8 cellular contexts compared by ENCODE assay signal in genomic region chr1:161037661-161038522, GRCh38. TPM values are rescaled to one million over a fixed set of nuclear protein-coding genes. Genes with fewer than 3 reads are reported as not detected.
DNase-seq lines count a peak whose midpoint lies in the region; ATAC-seq, FAIRE-seq and TF ChIP-seq lines count a peak whose summit lies in the region.

No MANE protein-coding gene starts in this region.

- H2BK120ac ChIP-seq in H9 (ENCODE audit: low read depth, low read length, poor library complexity, severe bottlenecking) = no peak overlapping the region

- FAIRE-seq in GM19239 (lab: Jason Lieb, UNC) = no peak

- H3K4me3 ChIP-seq in right cardiac atrium (ENCODE audit: low read length) (peak overlapping the region; percentile 68), skeletal muscle tissue (ENCODE audit: low read length in 3 of 3) (peak overlapping the region; percentile 65 to 83 (median 73))

- H3K36me3 Mint-ChIP-seq in H9 (ENCODE audit: insufficient read depth in 1 of 3, low read depth in 3 of 3) = peaks cover 30 to 48% (median 37%) of the 10 kb centered on the region in 3 experiments; a peak in 6 of 7 replicates
- H3K36me3 Mint-ChIP-seq in WTC11 = peaks cover 34% of the 10 kb centered on the region

- no peak overlapping the region for H2BK12ac ChIP-seq in H9 (ENCODE audit: insufficient read length, low read depth, low read length)

- H3K27me3 Mint-ChIP-seq in H9 (ENCODE audit: low read depth) (no peaks in the 10 kb centered on the region; the same call in 1 of the 2 replicates), WTC11 (ENCODE audit: low read depth) (no peaks in the 10 kb centered on the region)

- no peak overlapping the region for H2BK5ac ChIP-seq in H9 (ENCODE audit: insufficient read length, low read length)

- H3K14ac ChIP-seq in H9 (ENCODE audit: insufficient read depth, low read length) = peak overlapping the region; percentile 6; the same call in 1 of the 2 replicates

- H4K5ac ChIP-seq in H9 (ENCODE audit: insufficient read length, low read depth, low read length) = no peak overlapping the region

- H3K4me3 Mint-ChIP-seq in H9 (peak overlapping the region; percentile 88 to 91), WTC11 (peak overlapping the region; percentile 86)

- CTCF ChIA-PET in WTC11 (lab: Charles Lee) = interaction anchor here (0.6 to 5.9 kb wide), 15 partner anchors 10 to 270 kb away, joined by 3 to 47 read pairs (median 5); partner anchors contain the start of genes F11R, KLHDC9 and NECTIN4

- no peaks in the 10 kb centered on the region for H3K27me3 ChIP-seq in H9 (ENCODE audit: insufficient read depth, low read length)
- no peaks in the 10 kb centered on the region for H3K27me3 ChIP-seq in right cardiac atrium (ENCODE audit: control insufficient read depth, insufficient read depth)
- no peaks in the 10 kb centered on the region for H3K27me3 ChIP-seq in skeletal muscle tissue (ENCODE audit: control insufficient read depth in 3 of 3, insufficient read depth in 3 of 3, low read length in 3 of 3)

- H3K36me3 ChIP-seq in skeletal muscle tissue (ENCODE audit: control insufficient read depth in 3 of 3, insufficient read depth in 3 of 3, low read length in 3 of 3) = peaks cover 35 to 36% (median 35%) of the 10 kb centered on the region in 3 donors

- POLR2A ChIA-PET in WTC11 (lab: Charles Lee) = interaction anchor here (0.7 to 2.2 kb wide), 5 partner anchors 17 to 95 kb away, joined by 3 to 20 read pairs (median 5); partner anchors contain the start of genes DEDD and F11R

- TF ChIP-seq CTCF in H9 (conservative IDR thresholded peaks at IDR 0.05) (no peak), WTC11 (IDR thresholded peaks at IDR 0.05) (no peak)

- WGBS in H9 (ENCODE audit: extremely low coverage, insufficient read length, low lambda C conversion rate) = no CpG with 5 or more reads among the region's 21 CpGs
- WGBS in right cardiac atrium = 58% methylated on average over 21 of the region's 21 CpGs

- no peaks in the 10 kb centered on the region for H4K20me1 ChIP-seq in H9 (ENCODE audit: control insufficient read depth, insufficient read depth, insufficient read length)

- no peak overlapping the region for H2BK15ac ChIP-seq in H9 (ENCODE audit: low read depth, low read length)

- H3K9me3 ChIP-seq in H9 (ENCODE audit: control insufficient read depth, low read depth, low read length) = no peaks in the 10 kb centered on the region
- no peaks in the 10 kb centered on the region for H3K9me3 ChIP-seq in right cardiac atrium (ENCODE audit: control insufficient read depth, low read length)
- H3K9me3 ChIP-seq in skeletal muscle tissue (ENCODE audit: control insufficient read depth in 3 of 3, low read length in 3 of 3) = no peaks in the 10 kb centered on the region

- peak; percentile 15 for ATAC-seq in WTC11
- peak; percentile 8 to 11 for ATAC-seq in right cardiac atrium

- intact Hi-C loops in right cardiac atrium (cut with DNase I) = no loop called here

- peak overlapping the region; percentile 54 for H3K4me2 ChIP-seq in H9 (ENCODE audit: insufficient read depth, insufficient read length, low read length)

- H3K27ac Mint-ChIP-seq in H9 = peak overlapping the region; percentile 47 to 94 (median 67); a peak in 4 of 7 replicates
- H3K27ac Mint-ChIP-seq in WTC11 = peak overlapping the region; percentile 24; the same call in 1 of the 2 replicates

- H3K79me2 ChIP-seq in H9 (ENCODE audit: insufficient read depth, low read length) = no peaks in the 10 kb centered on the region; the same call in 1 of the 2 replicates

- H3K9me3 Mint-ChIP-seq in H9 (no peaks in the 10 kb centered on the region; a peak in 1 of 5 replicates), WTC11 (no peaks in the 10 kb centered on the region)

- H3K23me2 ChIP-seq in H9 (ENCODE audit: insufficient read length, low read depth, low read length, poor library complexity, severe bottlenecking) = peaks cover 7% of the 10 kb centered on the region

- H3K4me1 Mint-ChIP-seq in H9 (peaks cover 19 to 36% of the 10 kb centered on the region in 2 experiments), WTC11 (peaks cover 37% of the 10 kb centered on the region)

- no peak overlapping the region for H3K23ac ChIP-seq in H9 (ENCODE audit: insufficient read length, low read depth, low read length)

- peak; percentile 32 for DNase-seq in H9
- DNase-seq in WTC11 (ENCODE audit: low spot score) = peak; percentile 39
- DNase-seq in right cardiac atrium = peak in 1 of 3 donors; percentile 54
- DNase-seq in GM19239 (ENCODE audit: insufficient read length, low spot score) = no peak
- DNase-seq in Ammon's horn (ENCODE audit: low spot score) = no peak
- no peak for DNase-seq in KG1 (lab: John Stamatoyannopoulos, UW)
- no peak for DNase-seq in NCI-H1694 treated with DMSO at 0.1 percent for 48 hours (lab: John Stamatoyannopoulos, UW)

- no peak overlapping the region for H3K18ac ChIP-seq in H9 (ENCODE audit: insufficient read length, low read depth, low read length)

- no peak overlapping the region for H2BK20ac ChIP-seq in H9 (ENCODE audit: low read depth, low read length, poor library complexity, severe bottlenecking)

- H3K4ac ChIP-seq in H9 (ENCODE audit: low read depth, low read length) = no peak overlapping the region

- H3K27ac ChIP-seq in H9 (ENCODE audit: insufficient read length, low read depth, low read length) = no peak overlapping the region
- no peak overlapping the region for H3K27ac ChIP-seq in right cardiac atrium (ENCODE audit: low read length)
- H3K27ac ChIP-seq in skeletal muscle tissue (ENCODE audit: low read depth, low read length) = no peak overlapping the region

- no peak overlapping the region for H4K91ac ChIP-seq in H9 (ENCODE audit: insufficient read length, low read depth, low read length)

- H2AK5ac ChIP-seq in H9 (ENCODE audit: insufficient read length, low read length) = no peak overlapping the region

- H3K79me1 ChIP-seq in H9 (ENCODE audit: insufficient read depth, low read depth, low read length, poor library complexity, severe bottlenecking) = no peaks in the 10 kb centered on the region

- H3K56ac ChIP-seq in H9 (ENCODE audit: insufficient read length, low read depth, low read length) = no peak overlapping the region

- H3T11ph ChIP-seq in H9 (ENCODE audit: low read length) = no peak overlapping the region

- peaks cover 2% of the 10 kb centered on the region for H3K4me1 ChIP-seq in H9 (ENCODE audit: insufficient read depth, low read length)
- H3K4me1 ChIP-seq in right cardiac atrium (ENCODE audit: control insufficient read depth, insufficient read depth, low read length) = no peaks in the 10 kb centered on the region
- H3K4me1 ChIP-seq in skeletal muscle tissue (ENCODE audit: control insufficient read depth in 3 of 3, insufficient read depth in 3 of 3, low read length in 3 of 3) = peaks cover 3 to 24% (median 10%) of the 10 kb centered on the region in 3 donors

- H2AFZ ChIP-seq in H9 (ENCODE audit: low read length) = no peak overlapping the region

- H3K9ac ChIP-seq in H9 (ENCODE audit: extremely low read depth, insufficient read length, low read length) (peak overlapping the region; percentile 16), skeletal muscle tissue (ENCODE audit: low read depth in 1 of 3, low read length in 3 of 3) (peak overlapping the region; percentile 56 to 70 (median 65))

- no peak overlapping the region for H4K8ac ChIP-seq in H9 (replicated peaks; ENCODE audit: insufficient read length, low read depth, low read length)

TF ChIP-seq in WTC11, 78 proteins besides CTCF, POLR2A, EP300 and RAD21:
- TF ChIP-seq ZNF138 (CRISPR knock-in tag; conservative IDR thresholded peaks at IDR 0.05) (no peak), STAT6 (CRISPR knock-in tag; conservative IDR thresholded peaks at IDR 0.05; ENCODE audit: low read depth) (no peak), NFATC4 (CRISPR knock-in tag; IDR thresholded peaks at IDR 0.05) (no peak), ATF1 (CRISPR knock-in tag; IDR thresholded peaks at IDR 0.05) (no peak), NR2C2 (CRISPR knock-in tag; IDR thresholded peaks at IDR 0.05) (no peak), ZNF416 (CRISPR knock-in tag; IDR thresholded peaks at IDR 0.05) (no peak), CBFB (CRISPR knock-in tag; IDR thresholded peaks at IDR 0.05; ENCODE audit: low read depth) (no peak)

RNA-seq across cellular contexts. Expression of gene TSTD1, which starts 0.9 kb away (rescaled TPM):
- total RNA-seq in H9 (2021) (73.7 and 77.0 TPM in 2 replicates), WTC11 (2021) (74.5 to 107 TPM (median 100 TPM) in 3 replicates), right cardiac atrium (10 to 100 TPM; 23.5 to 46.8 (median 35.8) TPM), skeletal muscle tissue (27.7 TPM)
- polyA plus RNA-seq in right cardiac atrium = 63.6 TPM

RNA-seq across cellular contexts. Expression of gene USF1, which starts 7.9 kb away (rescaled TPM):
- total RNA-seq in H9 (2021) = 58.6 and 59.2 TPM in 2 replicates
- 55.9 to 65.6 TPM (median 57.8 TPM) in 3 replicates for total RNA-seq in WTC11 (2021)
- 10 to 100 TPM; 34.5 to 41.4 (median 40.7) TPM for total RNA-seq in right cardiac atrium
- polyA plus RNA-seq in right cardiac atrium = 32.8 TPM
- 66.3 TPM for total RNA-seq in skeletal muscle tissue

RNA-seq across cellular contexts. Expression of gene F11R, which starts 16.9 kb away (rescaled TPM):
- total RNA-seq in H9 (2021) (159 and 174 TPM in 2 replicates), WTC11 (2021) (202 to 213 TPM (median 203 TPM) in 3 replicates), right cardiac atrium (10 to 100 TPM; 18.8 to 27.2 (median 25.3) TPM), skeletal muscle tissue (10.4 TPM)
- polyA plus RNA-seq in right cardiac atrium = 12.6 TPM

RNA-seq across cellular contexts. Expression of gene ARHGAP30, which starts 31.8 kb away (rescaled TPM):
- total RNA-seq in H9 (2021) (0.13 TPM in 2 replicates), WTC11 (2021) (0.39 to 0.92 TPM (median 0.52 TPM) in 3 replicates), right cardiac atrium (1 to 10 TPM; 2.7 to 5.0 (median 4.7) TPM), skeletal muscle tissue (4.2 TPM)
- polyA plus RNA-seq in right cardiac atrium = 1.5 TPM

RNA-seq across cellular contexts. Expression of gene NECTIN4, which starts 51.5 kb away (rescaled TPM):
- 0.33 and 0.64 TPM in 2 replicates for total RNA-seq in H9 (2021)
- total RNA-seq in WTC11 (2021) = 0.46 to 1.7 TPM (median 0.48 TPM) in 3 replicates
- total RNA-seq in right cardiac atrium = not detected
- 0.02 TPM for polyA plus RNA-seq in right cardiac atrium
- not detected for total RNA-seq in skeletal muscle tissue

Comparison
In these comparisons a context has a peak if more than half of its experiments do, and no peak if none do; other contexts are left out.
1. DNase-seq: peak in H9 (single experiment) and WTC11 (single experiment); none in GM19239 (single experiment), Ammon's horn (single experiment), KG1 (single experiment) and NCI-H1694 treated with DMSO at 0.1 percent for 48 hours (single experiment).